ENCODE assay signal across 13 cellular contexts in the genomic region with DNA sequence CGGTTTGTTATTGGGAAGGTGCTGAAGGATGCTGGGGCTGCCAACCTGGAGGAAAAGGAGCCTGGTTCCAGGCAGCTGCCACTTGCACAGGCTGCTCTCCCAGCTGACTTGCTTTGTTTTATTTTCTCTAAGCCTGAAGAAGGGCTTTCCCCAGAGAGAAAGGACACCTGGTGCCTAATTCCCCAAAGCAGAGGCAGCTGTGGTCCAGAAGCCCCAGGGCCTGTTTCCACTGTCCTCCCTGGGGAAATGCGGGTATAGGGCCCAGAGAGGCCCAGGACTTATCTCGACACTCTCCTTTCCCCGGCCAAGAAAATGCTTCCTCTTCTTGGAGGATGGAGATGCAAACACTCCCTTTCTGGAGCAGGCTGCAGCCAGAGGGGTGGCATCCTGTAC. TPM values are rescaled to one million over a fixed set of nuclear protein-coding genes. Genes with fewer than 3 reads are reported as not detected.
DNase-seq lines count a peak whose midpoint lies in the region; ATAC-seq and TF ChIP-seq lines count a peak whose summit lies in the region.
"Had no signal": no experiment of that assay in that cellular context is flagged by ENCODE, and none has a peak within 500 bp of the region (broad histone marks: within the 10 kb centered on the region; RNA-seq: fewer than 3 reads in every experiment).

No MANE protein-coding gene starts in this region.

- H3K23me2 ChIP-seq in H9 (ENCODE audit: insufficient read length, low read depth, low read length, poor library complexity, severe bottlenecking), result no peaks in the 10 kb centered on the region

- H3K27me3 Mint-ChIP-seq in H9 (ENCODE audit: low read depth), result no peaks in the 10 kb centered on the region; the same call in 1 of the 2 replicates

- no TSS peak for BruUV-seq in OCI-LY7 (replicated peaks; lab: Mats Ljungman, UMichigan)

- intact Hi-C loops in OCI-LY7 (cut with micrococcal nuclease; ENCODE audit: unreplicated experiment), result loop anchor here (2.0 kb wide), 1 partner anchor 57 kb away; no protein-coding TSS in a partner anchor

- CTCF ChIA-PET in OCI-LY7 (lab: Charles Lee; ENCODE audit: unreplicated experiment), result no interaction called here

- H3K14ac ChIP-seq in H9 (ENCODE audit: insufficient read depth, low read length), result no peak overlapping the region

- H3K23ac ChIP-seq in H9 (ENCODE audit: insufficient read length, low read depth, low read length), result no peak overlapping the region
- no peak overlapping the region for H3K23ac ChIP-seq in mesendoderm (ENCODE audit: low read length)

- ATAC-seq in GM19452 (IDR thresholded peaks at IDR 0.05; ENCODE audit: unreplicated experiment) (peak; percentile 88), HG03103 (IDR thresholded peaks at IDR 0.05; ENCODE audit: low read depth, unreplicated experiment) (peak; percentile 38)
- ATAC-seq: WTC11 had no signal

- H3K9me3 ChIP-seq in OCI-LY7 (ENCODE audit: low read length), result no peaks in the 10 kb centered on the region
- no peaks in the 10 kb centered on the region for H3K9me3 ChIP-seq in H9 (ENCODE audit: control insufficient read depth, low read depth, low read length)

- H3T11ph ChIP-seq in H9 (ENCODE audit: low read length), result no peak overlapping the region

- H3K4me1 Mint-ChIP-seq in H9, result peaks cover 0 to 2% of the 10 kb centered on the region in 2 experiments; a peak in 1 of 4 replicates

- H2BK20ac ChIP-seq in H9 (ENCODE audit: low read depth, low read length, poor library complexity, severe bottlenecking), result no peak overlapping the region

- H3K18ac ChIP-seq in H9 (ENCODE audit: insufficient read length, low read depth, low read length), result no peak overlapping the region
- no peak overlapping the region for H3K18ac ChIP-seq in mesendoderm (ENCODE audit: low read length)

- H3K9me2 ChIP-seq in OCI-LY7 (ENCODE audit: insufficient read depth, low read length), result no peaks in the 10 kb centered on the region

- H2AFZ ChIP-seq in OCI-LY7 (ENCODE audit: low read length), result no peak overlapping the region
- H2AFZ ChIP-seq in H9 (ENCODE audit: low read length), result no peak overlapping the region
- H2AFZ ChIP-seq: GM23248 had no signal

- TF ChIP-seq CTCF in OCI-LY7 (conservative IDR thresholded peaks at IDR 0.05; ENCODE audit: low read length) (no peak), H9 (conservative IDR thresholded peaks at IDR 0.05) (no peak)

- H3K27ac ChIP-seq in OCI-LY7 (ENCODE audit: low read depth, low read length, poor library complexity, severe bottlenecking) (peak overlapping the region; percentile 18), H9 (ENCODE audit: insufficient read length, low read depth, low read length) (no peak overlapping the region), substantia nigra (ENCODE audit: low read depth, low read length, poor library complexity, severe bottlenecking) (no peak overlapping the region), mesendoderm (ENCODE audit: low read depth, low read length) (no peak overlapping the region)
- H3K27ac ChIP-seq: C4-2B, GM23248 had no signal

- DNase-seq in DMS153 treated with DMSO at 0.1 percent for 48 hours (lab: John Stamatoyannopoulos, UW; ENCODE audit: unreplicated experiment) (peak; percentile 6), OCI-LY7 (ENCODE audit: low spot score) (peak; percentile 75), H9 (no peak), substantia nigra (lab: John Stamatoyannopoulos, UW) (no peak), mesendoderm (no peak)
- no peak for DNase-seq in activated naive CD4-positive, alpha-beta T cell treated with anti-CD3 and anti-CD28 coated beads, Interleukin-2, amount 50 U/mL, for 16 hours
- DNase-seq: amniotic stem cell; GM23248; stimulated activated CD4-positive, alpha-beta T cell treated with anti-CD3 and anti-CD28 coated beads, Interleukin-1b, Interleukin-23, amount 100 ng/mL, for 48 hours had no signal

- H3K36me3 Mint-ChIP-seq in H9 (ENCODE audit: insufficient read depth in 1 of 3, low read depth in 3 of 3), result peaks cover 6 to 25% (median 24%) of the 10 kb centered on the region in 3 experiments; a peak in 6 of 7 replicates

- H3K79me1 ChIP-seq in H9 (ENCODE audit: insufficient read depth, low read depth, low read length, poor library complexity, severe bottlenecking) (no peaks in the 10 kb centered on the region), mesendoderm (ENCODE audit: low read length) (no peaks in the 10 kb centered on the region)

- no peaks in the 10 kb centered on the region for H3K9me3 Mint-ChIP-seq in H9

- H3K36me3 ChIP-seq in OCI-LY7 (ENCODE audit: insufficient read depth, low read length), result no peaks in the 10 kb centered on the region
- H3K36me3 ChIP-seq in mesendoderm (ENCODE audit: control insufficient read depth, insufficient read depth, low read length), result no peaks in the 10 kb centered on the region

- H4K5ac ChIP-seq in H9 (ENCODE audit: insufficient read length, low read depth, low read length) (no peak overlapping the region), mesendoderm (ENCODE audit: low read length) (no peak overlapping the region)

- H3K27me3 ChIP-seq in H9 (ENCODE audit: insufficient read depth, low read length) (no peaks in the 10 kb centered on the region), mesendoderm (ENCODE audit: insufficient read depth, low read length, poor library complexity) (no peaks in the 10 kb centered on the region)

- no peaks in the 10 kb centered on the region for H4K20me1 ChIP-seq in OCI-LY7 (ENCODE audit: insufficient read depth, low read length)
- no peaks in the 10 kb centered on the region for H4K20me1 ChIP-seq in H9 (ENCODE audit: control insufficient read depth, insufficient read depth, insufficient read length)

- no peak overlapping the region for H3K9ac ChIP-seq in H9 (ENCODE audit: extremely low read depth, insufficient read length, low read length)
- H3K9ac ChIP-seq in mesendoderm (ENCODE audit: low read length), result no peak overlapping the region
- H3K9ac ChIP-seq: GM23248 had no signal

- H2BK15ac ChIP-seq in H9 (ENCODE audit: low read depth, low read length) (no peak overlapping the region), mesendoderm (replicated peaks; ENCODE audit: low read depth) (no peak overlapping the region)

- no peak overlapping the region for H3K4me3 Mint-ChIP-seq in H9
- H3K4me3 Mint-ChIP-seq: WTC11 had no signal

- H3K4me1 ChIP-seq in OCI-LY7 (ENCODE audit: insufficient read depth, low read length, poor library complexity, severe bottlenecking), result peaks cover 24% of the 10 kb centered on the region
- no peaks in the 10 kb centered on the region for H3K4me1 ChIP-seq in H9 (ENCODE audit: insufficient read depth, low read length)
- no peaks in the 10 kb centered on the region for H3K4me1 ChIP-seq in mesendoderm (ENCODE audit: control insufficient read depth, low read depth, low read length)

- H3K79me2 ChIP-seq in OCI-LY7 (ENCODE audit: insufficient read depth, low read depth, low read length), result no peaks in the 10 kb centered on the region
- no peaks in the 10 kb centered on the region for H3K79me2 ChIP-seq in H9 (ENCODE audit: insufficient read depth, low read length)
- no peaks in the 10 kb centered on the region for H3K79me2 ChIP-seq in mesendoderm (ENCODE audit: control insufficient read depth, insufficient read depth, low read length)

- WGBS in H9 (ENCODE audit: extremely low coverage, insufficient read length, low lambda C conversion rate), result no CpG with 5 or more reads among the region's 4 CpGs
- WGBS in mesendoderm (ENCODE audit: extremely low coverage, insufficient coverage, low lambda C conversion rate), result no CpG with 5 or more reads among the region's 4 CpGs

- H4K91ac ChIP-seq in H9 (ENCODE audit: insufficient read length, low read depth, low read length), result no peak overlapping the region

- no peak overlapping the region; a peak in 1 of 7 replicates for H3K27ac Mint-ChIP-seq in H9
- H3K27ac Mint-ChIP-seq: WTC11 had no signal

- H2BK12ac ChIP-seq in H9 (ENCODE audit: insufficient read length, low read depth, low read length), result no peak overlapping the region

- H4K8ac ChIP-seq in H9 (replicated peaks; ENCODE audit: insufficient read length, low read depth, low read length) (no peak overlapping the region), mesendoderm (ENCODE audit: low read depth, low read length) (no peak overlapping the region)

- no peak overlapping the region for H2BK5ac ChIP-seq in H9 (ENCODE audit: insufficient read length, low read length)
- H2BK5ac ChIP-seq in mesendoderm (ENCODE audit: low read length), result no peak overlapping the region

- H2AK5ac ChIP-seq in H9 (ENCODE audit: insufficient read length, low read length) (no peak overlapping the region), mesendoderm (ENCODE audit: low read length) (no peak overlapping the region)

- H2BK120ac ChIP-seq in H9 (ENCODE audit: low read depth, low read length, poor library complexity, severe bottlenecking) (no peak overlapping the region), mesendoderm (ENCODE audit: low read depth, low read length) (no peak overlapping the region)

- H3K4me3 ChIP-seq in OCI-LY7 (ENCODE audit: low read depth, low read length, poor library complexity, severe bottlenecking) (no peak overlapping the region), mesendoderm (ENCODE audit: low read length) (no peak overlapping the region)
- H3K4me3 ChIP-seq: GM23248 had no signal

- POLR2A ChIA-PET in OCI-LY7 (lab: Charles Lee), result no interaction called here

- H3K4me2 ChIP-seq in OCI-LY7 (ENCODE audit: low read length) (peak overlapping the region; percentile 50), H9 (ENCODE audit: insufficient read depth, insufficient read length, low read length) (no peak overlapping the region), mesendoderm (ENCODE audit: low read length) (no peak overlapping the region)

- H3K4ac ChIP-seq in H9 (ENCODE audit: low read depth, low read length), result no peak overlapping the region
- no peak overlapping the region for H3K4ac ChIP-seq in mesendoderm (ENCODE audit: low read depth, low read length)

- H3K56ac ChIP-seq in H9 (ENCODE audit: insufficient read length, low read depth, low read length) (no peak overlapping the region), mesendoderm (ENCODE audit: low read length) (no peak overlapping the region)

RNA-seq across cellular contexts. Expression of a gene that starts 30.1 kb away (rescaled TPM):
- total RNA-seq in OCI-LY7 (2014; rRNA removed; shearing (Covaris generic)), result 5.9 and 13.1 TPM in 2 replicates
- total RNA-seq in OCI-LY7 (2022) (9.5 and 10.3 TPM in 2 replicates), H9 (2021) (51.1 and 53.3 TPM in 2 replicates)
- polyA plus RNA-seq in mesendoderm (2013, experiment 1 of 2), result 44.6 TPM
- polyA plus RNA-seq in mesendoderm (2013, experiment 2 of 2), result 39.5 TPM

Comparison
In these comparisons a context has a peak if more than half of its experiments do, and no peak if none do; other contexts are left out.
1. DNase-seq: peak in DMS153 treated with DMSO at 0.1 percent for 48 hours (single experiment) and OCI-LY7 (single experiment); none in H9 (single experiment), substantia nigra (0 of 49), mesendoderm (single experiment) and activated naive CD4-positive, alpha-beta T cell treated with anti-CD3 and anti-CD28 coated beads, Interleukin-2, amount 50 U/mL, for 16 hours (single experiment).